Comparison of ENCODE assay signal across 8 cellular contexts in genomic region chrX:53071604-53072417, GRCh38. TPM values are rescaled to one million over a fixed set of nuclear protein-coding genes. Genes with fewer than 3 reads are reported as not detected.
A peak's percentile ranks its signal among the peaks of the same experiment; 100 is the strongest.
DNase-seq lines count a peak whose midpoint lies in the region; ATAC-seq and TF ChIP-seq lines count a peak whose summit lies in the region.

No MANE protein-coding gene starts in this region.

- peaks cover 19% of the 10 kb centered on the region for H3K4me1 Mint-ChIP-seq in nephron progenitor cell

- WGBS in tibial nerve, 2 donors: 0 to 14% methylated on average over 16 to 31 of the region's 31 CpGs

- peak; percentile 83 for ATAC-seq in GM21367 (IDR thresholded peaks at IDR 0.05; ENCODE audit: unreplicated experiment)

- peaks cover 5% of the 10 kb centered on the region for H3K4me1 ChIP-seq in NT2/D1 (ENCODE audit: insufficient read depth, insufficient read length)
- H3K4me1 ChIP-seq in tibial nerve: peaks cover 0 to 16% (median 0%) of the 10 kb centered on the region in 4 donors

- H3K27me3 Mint-ChIP-seq in nephron progenitor cell (ENCODE audit: low read depth, poor library complexity): peaks cover 3% of the 10 kb centered on the region

- H3K27me3 ChIP-seq in NT2/D1 (ENCODE audit: insufficient read depth, insufficient read length): no peaks in the 10 kb centered on the region
- peaks cover 0 to 23% of the 10 kb centered on the region in 2 donors for H3K27me3 ChIP-seq in tibial nerve

- H3K9ac ChIP-seq in NT2/D1 (ENCODE audit: insufficient read length, low read depth): no peak overlapping the region

- H3K36me3 Mint-ChIP-seq in nephron progenitor cell (ENCODE audit: low read depth): peaks cover 6% of the 10 kb centered on the region

- H3K27ac ChIP-seq in tibial nerve: peak overlapping the region; percentile 71 to 91 (median 83)

- DNase-seq in DMS53 treated with DMSO at 0.1 percent for 48 hours (lab: John Stamatoyannopoulos, UW; ENCODE audit: unreplicated experiment) (peak; percentile 79), HT1080 (ENCODE audit: low read depth) (peak; percentile 55), NT2/D1 (ENCODE audit: low read depth, low spot score) (peak; percentile 59), activated T-helper 1 cell treated with Interleukin-2 at 50 U/mL for 16 hours (ENCODE audit: low read depth) (peak; percentile 57), fibroblast of peridontal ligament (ENCODE audit: extremely low read depth) (peak; percentile 57), nephron progenitor cell (peak; percentile 52), tibial nerve (ENCODE audit: low spot score in 2 of 2) (peak; percentile 64 to 80)

- H3K4me3 ChIP-seq in NT2/D1 (ENCODE audit: insufficient read length, low read depth): no peak overlapping the region
- H3K4me3 ChIP-seq in tibial nerve: peak overlapping the region in 3 of 4 donors; percentile 30 to 49 (median 32)

- TF ChIP-seq POLR2A in tibial nerve (IDR thresholded peaks at IDR 0.05): peak in 1 of 2 donors; percentile 56

- peak; percentile 54 for TF ChIP-seq CTCF in nephron progenitor cell (IDR thresholded peaks at IDR 0.05)
- TF ChIP-seq CTCF in tibial nerve (IDR thresholded peaks at IDR 0.05): peak; percentile 55 to 86 (median 70)

- H3K4me3 Mint-ChIP-seq in nephron progenitor cell: peak overlapping the region; percentile 81

- peak; percentile 97 to 99 for TF ChIP-seq EP300 in tibial nerve (IDR thresholded peaks at IDR 0.05)

- H3K36me3 ChIP-seq in NT2/D1 (ENCODE audit: insufficient read depth, insufficient read length, low read length): peaks cover 12% of the 10 kb centered on the region
- H3K36me3 ChIP-seq in tibial nerve: peaks cover 0 to 2% (median 0%) of the 10 kb centered on the region in 3 donors

- peaks cover 54% of the 10 kb centered on the region for H3K9me3 Mint-ChIP-seq in nephron progenitor cell

- H3K9me3 ChIP-seq in NT2/D1 (ENCODE audit: insufficient read depth, low read length) (no peaks in the 10 kb centered on the region), tibial nerve (no peaks in the 10 kb centered on the region)

- no peak overlapping the region for H3K27ac Mint-ChIP-seq in nephron progenitor cell

RNA-seq across cellular contexts. Expression of gene TSPYL2, which starts 10.4 kb away (rescaled TPM):
- total RNA-seq in HT1080 (2014; rRNA removed; shearing (Covaris generic)): 5.5 and 6.0 TPM in 2 replicates
- polyA plus RNA-seq in HT1080 (2015; cell fraction: cytosol; rRNA removed): 5.4 and 6.3 TPM in 2 replicates
- 30.2 and 38.1 TPM in 2 replicates for polyA plus RNA-seq in HT1080 (2015; cell fraction: nucleus; rRNA removed)
- 100 to 1,000 TPM; 142 to 210 (median 180) TPM for total RNA-seq in tibial nerve

RNA-seq across cellular contexts. Expression of gene KANTR, which starts 22.1 kb away (rescaled TPM):
- 3.2 and 3.7 TPM in 2 replicates for total RNA-seq in HT1080 (2014; rRNA removed; shearing (Covaris generic))
- polyA plus RNA-seq in HT1080 (2015; cell fraction: cytosol; rRNA removed): 1.2 and 2.3 TPM in 2 replicates
- polyA plus RNA-seq in HT1080 (2015; cell fraction: nucleus; rRNA removed): 5.1 and 6.6 TPM in 2 replicates
- 10 to 100 TPM; 26.4 to 37.6 (median 32.2) TPM for total RNA-seq in tibial nerve

RNA-seq across cellular contexts. Expression of gene GPR173, which starts 23.2 kb away (rescaled TPM):
- total RNA-seq in HT1080 (2014; rRNA removed; shearing (Covaris generic)): 3.3 and 3.4 TPM in 2 replicates
- polyA plus RNA-seq in HT1080 (2015; cell fraction: cytosol; rRNA removed): 2.3 and 3.1 TPM in 2 replicates
- 5.7 and 6.5 TPM in 2 replicates for polyA plus RNA-seq in HT1080 (2015; cell fraction: nucleus; rRNA removed)
- 10 to 100 TPM in 1 of 4 donors, 1 to 10 TPM in 3; 5.4 to 11.0 (median 8.0) TPM for total RNA-seq in tibial nerve

Comparison
In these comparisons a context has a peak if more than half of its experiments do, and no peak if none do; other contexts are left out.
1. RNA of gene TSPYL2, which starts 10.4 kb away (total RNA-seq): 142 to 210 TPM in tibial nerve; 5.5 to 6.0 TPM in HT1080; every median in the first group is over 10 times any median in the second.
2. Peak in every context shown above with its lines, with median percentiles within 50 percentile points of each other: DNase-seq.